Comparison of ENCODE assay signal across 8 cellular contexts in genomic region chr19:50315773-50316448, GRCh38. TPM values are rescaled to one million over a fixed set of nuclear protein-coding genes. Genes with fewer than 3 reads are reported as not detected.
DNase-seq lines count a peak whose midpoint lies in the region; ATAC-seq and TF ChIP-seq lines count a peak whose summit lies in the region.

No MANE protein-coding gene starts in this region.

- H3K4me3 ChIP-seq in HUES6 (ENCODE audit: low read depth, low read length) (peak overlapping the region; percentile 59), WERI-Rb-1 (ENCODE audit: low read depth, low read length) (peak overlapping the region; percentile 59), upper lobe of left lung (no peak overlapping the region)

- peaks cover 17% of the 10 kb centered on the region for H3K36me3 Mint-ChIP-seq in memory B cell

- H3K27ac ChIP-seq in HUES6 (ENCODE audit: low read depth, low read length) (peak overlapping the region; percentile 69; the same call in 1 of the 2 replicates), WERI-Rb-1 (0 out of 2 replicates have a peak overlapping the region, but pooled peaks have one; percentile 36), upper lobe of left lung (no peak overlapping the region)

- H3K27ac Mint-ChIP-seq in memory B cell: no peak overlapping the region

- peak overlapping the region; percentile 21 for H3K4me3 Mint-ChIP-seq in memory B cell

- no peak for TF ChIP-seq EP300 in upper lobe of left lung (IDR thresholded peaks at IDR 0.05)

- H3K27me3 Mint-ChIP-seq in memory B cell: peaks cover 30% of the 10 kb centered on the region

- 1 to 3% methylated on average over 14 to 18 of the region's 18 CpGs for WGBS in upper lobe of left lung, 2 donors

- H3K4me1 ChIP-seq in HUES6 (ENCODE audit: control insufficient read depth, insufficient read depth, low read length): no peaks in the 10 kb centered on the region
- H3K4me1 ChIP-seq in upper lobe of left lung: peaks cover 3 to 30% (median 12%) of the 10 kb centered on the region in 4 donors

- H3K27me3 ChIP-seq in HUES6 (ENCODE audit: control insufficient read depth, insufficient read depth, low read length) (peaks cover 9% of the 10 kb centered on the region; the same call in 1 of the 2 replicates), WERI-Rb-1 (ENCODE audit: insufficient read depth, low read depth, severe bottlenecking) (peaks cover 30% of the 10 kb centered on the region), upper lobe of left lung (peaks cover 0 to 38% (median 23%) of the 10 kb centered on the region in 4 donors)

- H3K9me3 ChIP-seq in HUES6 (ENCODE audit: control insufficient read depth, insufficient read depth, low read depth, low read length) (no peaks in the 10 kb centered on the region), WERI-Rb-1 (ENCODE audit: severe bottlenecking) (no peaks in the 10 kb centered on the region), upper lobe of left lung (no peaks in the 10 kb centered on the region)

- H3K9me3 Mint-ChIP-seq in memory B cell: peaks cover 3% of the 10 kb centered on the region

- peaks cover 20% of the 10 kb centered on the region for H3K4me1 Mint-ChIP-seq in memory B cell

- H3K9ac ChIP-seq in HUES6 (ENCODE audit: low read length): peak overlapping the region; percentile 78

- peak; percentile 71 for ATAC-seq in memory B cell (ENCODE audit: low read depth)
- no peak for ATAC-seq in upper lobe of left lung (ENCODE audit: low FRiP score in 2 of 2)
- no peak for ATAC-seq in HG03432 (IDR thresholded peaks at IDR 0.05; ENCODE audit: unreplicated experiment)
- no peak for ATAC-seq in HG03342 (IDR thresholded peaks at IDR 0.05; ENCODE audit: unreplicated experiment)

- no peak for TF ChIP-seq CTCF in WERI-Rb-1 (IDR thresholded peaks at IDR 0.05; ENCODE audit: low read depth, low read length)
- TF ChIP-seq CTCF in upper lobe of left lung (IDR thresholded peaks at IDR 0.05): no peak

- DNase-seq in ELF-1 (ENCODE audit: low read depth, low spot score): peak; percentile 86
- peak; percentile 65 for DNase-seq in WERI-Rb-1
- DNase-seq in memory B cell (ENCODE audit: low spot score in 2 of 2): no peak
- DNase-seq in upper lobe of left lung: no peak
- no peak for DNase-seq in dedifferentiated amniotic fluid mesenchymal stem cell (ENCODE audit: extremely low spot score)

- H3K36me3 ChIP-seq in HUES6 (ENCODE audit: control insufficient read depth, insufficient read depth, low read length) (peaks cover 6% of the 10 kb centered on the region; the same call in 1 of the 2 replicates), WERI-Rb-1 (no peaks in the 10 kb centered on the region; the same call in 1 of the 2 replicates), upper lobe of left lung (no peaks in the 10 kb centered on the region)

- no peak for TF ChIP-seq POLR2A in upper lobe of left lung (IDR thresholded peaks at IDR 0.05)

RNA-seq across cellular contexts. Expression of gene KCNC3, which starts 13.3 kb away (rescaled TPM):
- 10 to 100 TPM in 4 of 6 donors, 1 to 10 TPM in 2; 3.8 to 15.7 (median 12.2) TPM for total RNA-seq in upper lobe of left lung

RNA-seq across cellular contexts. Expression of gene NAPSA, which starts 49.5 kb away (rescaled TPM):
- total RNA-seq in upper lobe of left lung: 1,000 to 10,000 TPM; 1,043 to 3,140 (median 1,660) TPM

Comparison
In these comparisons a context has a peak if more than half of its experiments do, and no peak if none do; other contexts are left out.
1. DNase-seq: peak in ELF-1 (single experiment) and WERI-Rb-1 (single experiment); none in memory B cell (0 of 2), upper lobe of left lung (0 of 2) and dedifferentiated amniotic fluid mesenchymal stem cell (single experiment).
2. H3K27ac ChIP-seq: peak in HUES6 (single experiment) and WERI-Rb-1 (single experiment); none in upper lobe of left lung (0 of 4).
3. H3K4me3 ChIP-seq: peak in HUES6 (single experiment) and WERI-Rb-1 (single experiment); none in upper lobe of left lung (0 of 4).